ENCODE assay signal across 18 cellular contexts in the genomic region with DNA sequence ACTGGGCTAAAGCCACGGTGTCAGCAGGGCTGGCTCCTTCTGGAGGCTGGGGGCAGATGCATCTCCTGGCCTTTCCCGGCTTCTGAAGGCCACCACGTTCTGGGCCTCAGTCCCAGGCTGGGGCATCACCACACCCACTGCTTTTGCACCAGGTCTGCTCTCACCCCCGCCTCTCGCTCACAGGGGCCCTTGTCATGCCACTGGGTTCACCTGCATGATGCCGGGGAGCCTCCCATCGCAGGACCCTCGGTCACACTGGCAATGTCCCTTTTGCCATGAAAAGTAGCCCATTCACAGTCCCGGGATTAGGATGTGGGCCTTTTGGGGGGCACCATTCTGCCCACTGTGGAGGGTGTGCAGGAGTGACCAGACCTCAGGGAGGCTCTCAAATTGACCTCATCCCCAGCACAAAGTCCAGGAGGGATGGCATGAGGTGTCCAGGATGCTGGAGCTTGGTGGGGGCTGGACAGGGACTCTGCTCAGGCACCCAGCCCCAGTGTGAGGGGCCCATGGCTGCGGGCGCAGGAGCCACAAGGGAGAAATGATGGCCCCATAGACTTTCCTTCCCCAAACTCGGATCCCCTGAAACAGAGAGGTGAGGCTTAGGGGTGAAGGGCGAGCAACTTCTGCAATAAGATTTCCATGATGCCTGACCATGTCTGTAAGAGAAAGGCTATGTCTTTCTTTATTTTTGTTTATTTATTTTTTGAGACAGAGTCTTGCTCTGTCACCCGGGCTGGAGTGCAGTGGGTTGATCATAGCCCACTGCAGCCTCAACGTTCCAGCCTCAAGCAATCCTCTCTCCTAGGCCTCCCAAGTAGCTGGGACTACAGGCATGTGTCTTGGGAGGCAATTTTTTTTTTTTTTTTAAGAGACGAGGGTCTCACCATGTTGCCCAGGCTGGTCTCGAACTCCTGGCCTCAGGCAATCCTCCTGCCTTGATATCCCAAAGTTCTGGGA.
A peak's percentile ranks its signal among the peaks of the same experiment; 100 is the strongest.
DNase-seq lines count a peak whose midpoint lies in the region; ATAC-seq and TF ChIP-seq lines count a peak whose summit lies in the region.
"Had no signal": no experiment of that assay in that cellular context is flagged by ENCODE, and none has a peak within 500 bp of the region (broad histone marks: within the 10 kb centered on the region; RNA-seq: fewer than 3 reads in every experiment).

No MANE protein-coding gene starts in this region.

- no peak overlapping the region for H3K4me3 Mint-ChIP-seq in activated CD4-positive, alpha-beta memory T cell treated with anti-CD3 and anti-CD28 coated beads, Interleukin-2, amount 10 ng/mL, durations not matched to agents 7 days and 5 days
- no peak overlapping the region for H3K4me3 Mint-ChIP-seq in activated CD4-positive, alpha-beta memory T cell treated with anti-CD3 and anti-CD28 coated beads for 36 hours
- no peak overlapping the region for H3K4me3 Mint-ChIP-seq in activated T-helper 17 cell treated with anti-CD3 and anti-CD28 coated beads, Interleukin-2, amount 50 U/mL, for 72 hours
- no peak overlapping the region for H3K4me3 Mint-ChIP-seq in neural progenitor cell
- H3K4me3 Mint-ChIP-seq: CD4-positive, alpha-beta memory T cell; HFFc6; stimulated activated effector memory CD8-positive, alpha-beta T cell treated with anti-CD3 and anti-CD28 coated beads, Interleukin-12 subunit alpha, Interleukin-12 subunit beta, amount 100 ng/mL, for 72 hours had no signal

- H3K79me2 ChIP-seq in trophoblast cell (ENCODE audit: control insufficient read depth, insufficient read depth, low read length, poor library complexity) (no peaks in the 10 kb centered on the region), neural progenitor cell (ENCODE audit: low read depth) (no peaks in the 10 kb centered on the region)

- no peaks in the 10 kb centered on the region for H3F3A ChIP-seq in neural progenitor cell (ENCODE audit: low read depth)

- ATAC-seq in activated T-helper 17 cell treated with anti-CD3 and anti-CD28 coated beads, Interleukin-2, amount 50 U/mL, for 72 hours (replicated peaks) = peak; percentile 2
- ATAC-seq in HG03432 (IDR thresholded peaks at IDR 0.05; ENCODE audit: unreplicated experiment) = no peak
- ATAC-seq: A549 had no signal

- H2AK5ac ChIP-seq in trophoblast cell (ENCODE audit: low read length) = no peak overlapping the region

- H2BK120ac ChIP-seq in trophoblast cell (ENCODE audit: insufficient read depth, low read length, poor library complexity) = no peak overlapping the region

- H3K27ac ChIP-seq in trophoblast cell (ENCODE audit: low read depth, low read length) = no peak overlapping the region
- H3K27ac ChIP-seq in neural progenitor cell = no peak overlapping the region
- H3K27ac ChIP-seq: A549, ascending aorta, tibial artery had no signal

- H3K23ac ChIP-seq in trophoblast cell (ENCODE audit: low read length) = no peak overlapping the region

- H2BK12ac ChIP-seq in trophoblast cell (ENCODE audit: low read length) = no peak overlapping the region

- WGBS in trophoblast cell (ENCODE audit: extremely low coverage, insufficient coverage, insufficient read length) = no CpG with 5 or more reads among the region's 17 CpGs

- no peak overlapping the region for H4K91ac ChIP-seq in trophoblast cell (ENCODE audit: low read depth, low read length)

- H3K27me3 Mint-ChIP-seq in activated CD4-positive, alpha-beta memory T cell treated with anti-CD3 and anti-CD28 coated beads, Interleukin-2, amount 10 ng/mL, durations not matched to agents 7 days and 5 days = peaks cover 3% of the 10 kb centered on the region
- no peaks in the 10 kb centered on the region for H3K27me3 Mint-ChIP-seq in activated CD4-positive, alpha-beta memory T cell treated with anti-CD3 and anti-CD28 coated beads for 36 hours
- no peaks in the 10 kb centered on the region for H3K27me3 Mint-ChIP-seq in activated T-helper 17 cell treated with anti-CD3 and anti-CD28 coated beads, Interleukin-2, amount 50 U/mL, for 72 hours
- peaks cover 22% of the 10 kb centered on the region for H3K27me3 Mint-ChIP-seq in neural progenitor cell (ENCODE audit: insufficient read depth, low read depth)

- no peaks in the 10 kb centered on the region for H3K36me3 Mint-ChIP-seq in activated CD4-positive, alpha-beta memory T cell treated with anti-CD3 and anti-CD28 coated beads, Interleukin-2, amount 10 ng/mL, durations not matched to agents 7 days and 5 days (ENCODE audit: low read depth)
- H3K36me3 Mint-ChIP-seq in activated CD4-positive, alpha-beta memory T cell treated with anti-CD3 and anti-CD28 coated beads for 36 hours = no peaks in the 10 kb centered on the region
- H3K36me3 Mint-ChIP-seq in activated T-helper 17 cell treated with anti-CD3 and anti-CD28 coated beads, Interleukin-2, amount 50 U/mL, for 72 hours (ENCODE audit: low read depth) = no peaks in the 10 kb centered on the region
- H3K36me3 Mint-ChIP-seq in neural progenitor cell = peaks cover 16% of the 10 kb centered on the region
- H3K36me3 Mint-ChIP-seq: CD4-positive, alpha-beta memory T cell had no signal

- POLR2A ChIA-PET in activated CD4-positive, alpha-beta memory T cell treated with anti-CD3 and anti-CD28 coated beads, Interleukin-2, amount 10 ng/mL, durations not matched to agents 7 days and 5 days (lab: Charles Lee) = no interaction called here
- POLR2A ChIA-PET in activated CD4-positive, alpha-beta memory T cell treated with anti-CD3 and anti-CD28 coated beads for 36 hours (lab: Charles Lee) = no interaction called here
- POLR2A ChIA-PET in GM10248 (lab: Yijun Ruan, JAX) = no interaction called here

- peaks cover 10% of the 10 kb centered on the region for H3K4me1 Mint-ChIP-seq in activated CD4-positive, alpha-beta memory T cell treated with anti-CD3 and anti-CD28 coated beads, Interleukin-2, amount 10 ng/mL, durations not matched to agents 7 days and 5 days
- peaks cover 4% of the 10 kb centered on the region for H3K4me1 Mint-ChIP-seq in activated CD4-positive, alpha-beta memory T cell treated with anti-CD3 and anti-CD28 coated beads for 36 hours (ENCODE audit: low read depth)
- H3K4me1 Mint-ChIP-seq in activated T-helper 17 cell treated with anti-CD3 and anti-CD28 coated beads, Interleukin-2, amount 50 U/mL, for 72 hours = no peaks in the 10 kb centered on the region
- no peaks in the 10 kb centered on the region for H3K4me1 Mint-ChIP-seq in neural progenitor cell

- H3K79me1 ChIP-seq in trophoblast cell (ENCODE audit: low read length) = no peaks in the 10 kb centered on the region

- no peaks in the 10 kb centered on the region for H3K4me1 ChIP-seq in trophoblast cell (ENCODE audit: control insufficient read depth in 1 of 2, insufficient read depth in 2 of 2, low read length in 2 of 2)
- H3K4me1 ChIP-seq in neural progenitor cell = no peaks in the 10 kb centered on the region
- H3K4me1 ChIP-seq: A549, ascending aorta had no signal

- peak overlapping the region; percentile 18 for H3K9ac ChIP-seq in trophoblast cell (ENCODE audit: low read length)
- no peak overlapping the region for H3K9ac ChIP-seq in neural progenitor cell

- TF ChIP-seq CTCF in GM10248 (IDR thresholded peaks at IDR 0.05; ENCODE audit: control extremely low read depth, extremely low read depth, low read depth, missing control alignments) (no peak), neural progenitor cell (IDR thresholded peaks at IDR 0.05) (no peak)

- H3K36me3 ChIP-seq in trophoblast cell (ENCODE audit: control insufficient read depth in 1 of 2, insufficient read depth in 2 of 2, low read length in 2 of 2) (no peaks in the 10 kb centered on the region), neural progenitor cell (no peaks in the 10 kb centered on the region)
- H3K36me3 ChIP-seq: ascending aorta, tibial artery had no signal

- CTCF ChIA-PET in activated CD4-positive, alpha-beta memory T cell treated with anti-CD3 and anti-CD28 coated beads, Interleukin-2, amount 10 ng/mL, durations not matched to agents 7 days and 5 days (lab: Charles Lee) = interaction anchor here (6.2 kb wide), 1 partner anchor 1871 kb away, joined by 101 read pairs; no protein-coding TSS in a partner anchor
- CTCF ChIA-PET in activated CD4-positive, alpha-beta memory T cell treated with anti-CD3 and anti-CD28 coated beads for 36 hours (lab: Charles Lee) = interaction anchor here (4.1 kb wide), 1 partner anchor 1871 kb away, joined by 92 read pairs; no protein-coding TSS in a partner anchor
- CTCF ChIA-PET in GM10248 (lab: Yijun Ruan, JAX) = interaction anchor here (1.0 to 7.0 kb wide), 5 partner anchors 11 to 1872 kb away, joined by 3 to 230 read pairs (median 3); no protein-coding TSS in a partner anchor

- H3K4me3 ChIP-seq in trophoblast cell (ENCODE audit: low read depth, low read length) (no peak overlapping the region), neural progenitor cell (no peak overlapping the region)
- H3K4me3 ChIP-seq: A549, ascending aorta, smooth muscle cell, tibial artery had no signal

- peak; percentile 15 for DNase-seq in activated CD4-positive, alpha-beta memory T cell treated with anti-CD3 and anti-CD28 coated beads, Interleukin-2, amount 10 ng/mL, durations not matched to agents 7 days and 5 days
- DNase-seq in activated CD4-positive, alpha-beta memory T cell treated with anti-CD3 and anti-CD28 coated beads for 36 hours = no peak
- DNase-seq in GM10248 (ENCODE audit: extremely low spot score) (peak; percentile 32), trophoblast cell (no peak), neural progenitor cell (ENCODE audit: low spot score) (no peak), hippocampal formation (lab: John Stamatoyannopoulos, UW) (no peak)
- DNase-seq: activated naive CD4-positive, alpha-beta T cell; HFFc6; NCI-H1436; SW 1271 had no signal

- no peak overlapping the region for H3K4me2 ChIP-seq in trophoblast cell (ENCODE audit: low read length)
- H3K4me2 ChIP-seq in neural progenitor cell = no peak overlapping the region
- H3K4me2 ChIP-seq: A549, smooth muscle cell had no signal

- no peak overlapping the region for H3K14ac ChIP-seq in trophoblast cell (ENCODE audit: low read length)

- no peaks in the 10 kb centered on the region for H3K9me3 Mint-ChIP-seq in activated CD4-positive, alpha-beta memory T cell treated with anti-CD3 and anti-CD28 coated beads, Interleukin-2, amount 10 ng/mL, durations not matched to agents 7 days and 5 days
- H3K9me3 Mint-ChIP-seq in activated CD4-positive, alpha-beta memory T cell treated with anti-CD3 and anti-CD28 coated beads for 36 hours = no peaks in the 10 kb centered on the region
- no peaks in the 10 kb centered on the region for H3K9me3 Mint-ChIP-seq in activated T-helper 17 cell treated with anti-CD3 and anti-CD28 coated beads, Interleukin-2, amount 50 U/mL, for 72 hours
- peaks cover under 1% of the 10 kb centered on the region for H3K9me3 Mint-ChIP-seq in neural progenitor cell
- H3K9me3 Mint-ChIP-seq: stimulated activated effector memory CD8-positive, alpha-beta T cell treated with anti-CD3 and anti-CD28 coated beads, Interleukin-12 subunit alpha, Interleukin-12 subunit beta, amount 100 ng/mL, for 72 hours had no signal

- H3K27me3 ChIP-seq in trophoblast cell (ENCODE audit: insufficient read depth, low read length) = no peaks in the 10 kb centered on the region
- no peaks in the 10 kb centered on the region for H3K27me3 ChIP-seq in neural progenitor cell
- H3K27me3 ChIP-seq: ascending aorta had no signal

- no peak overlapping the region for H3K18ac ChIP-seq in trophoblast cell (ENCODE audit: low read length)

- H4K20me1 ChIP-seq in neural progenitor cell (ENCODE audit: low read depth) = no peaks in the 10 kb centered on the region

- H3K4ac ChIP-seq in trophoblast cell (ENCODE audit: low read depth, low read length) = no peak overlapping the region

- no peak overlapping the region for H3K27ac Mint-ChIP-seq in activated CD4-positive, alpha-beta memory T cell treated with anti-CD3 and anti-CD28 coated beads, Interleukin-2, amount 10 ng/mL, durations not matched to agents 7 days and 5 days
- H3K27ac Mint-ChIP-seq in activated CD4-positive, alpha-beta memory T cell treated with anti-CD3 and anti-CD28 coated beads for 36 hours = no peak overlapping the region
- H3K27ac Mint-ChIP-seq in activated T-helper 17 cell treated with anti-CD3 and anti-CD28 coated beads, Interleukin-2, amount 50 U/mL, for 72 hours = no peak overlapping the region
- no peak overlapping the region for H3K27ac Mint-ChIP-seq in neural progenitor cell
- H3K27ac Mint-ChIP-seq: HFFc6; stimulated activated effector memory CD8-positive, alpha-beta T cell treated with anti-CD3 and anti-CD28 coated beads, Interleukin-12 subunit alpha, Interleukin-12 subunit beta, amount 100 ng/mL, for 72 hours had no signal

- H4K12ac ChIP-seq in trophoblast cell (ENCODE audit: low read depth, low read length) = no peak overlapping the region

- intact Hi-C loops in activated CD4-positive, alpha-beta memory T cell treated with anti-CD3 and anti-CD28 coated beads for 36 hours (cut with micrococcal nuclease) = no loop called here

- H4K8ac ChIP-seq in trophoblast cell (ENCODE audit: low read depth, low read length) = no peak overlapping the region

- no peak overlapping the region for H2BK5ac ChIP-seq in trophoblast cell (ENCODE audit: low read depth, low read length, poor library complexity)

- H3K9me3 ChIP-seq in trophoblast cell (ENCODE audit: insufficient read depth, low read depth, low read length) (peaks cover 61% of the 10 kb centered on the region), neural progenitor cell (ENCODE audit: low read depth) (peaks cover 85% of the 10 kb centered on the region)
- H3K9me3 ChIP-seq: ascending aorta had no signal

- H2AFZ ChIP-seq in trophoblast cell (ENCODE audit: insufficient read depth, low read length, poor library complexity) (no peak overlapping the region), neural progenitor cell (replicated peaks) (no peak overlapping the region)

Comparison
In these comparisons a context has a peak if more than half of its experiments do, and no peak if none do; other contexts are left out.
1. DNase-seq: peak in activated CD4-positive, alpha-beta memory T cell treated with anti-CD3 and anti-CD28 coated beads, Interleukin-2, amount 10 ng/mL, durations not matched to agents 7 days and 5 days (single experiment) and GM10248 (single experiment); none in activated CD4-positive, alpha-beta memory T cell treated with anti-CD3 and anti-CD28 coated beads for 36 hours (single experiment), trophoblast cell (0 of 2), neural progenitor cell (single experiment) and hippocampal formation (0 of 2).